In genomic region chr14:69429643-69430042, GRCh38 we compare ENCODE assay signal across 22 cellular contexts. TPM values are rescaled to one million over a fixed set of nuclear protein-coding genes. Genes with fewer than 3 reads are reported as not detected.
"Had no signal": no experiment of that assay in that cellular context is flagged by ENCODE, and none has a peak within 500 bp of the region (broad histone marks: within the 10 kb centered on the region; RNA-seq: fewer than 3 reads in every experiment).

No MANE protein-coding gene starts in this region.

- H3K9me3 Mint-ChIP-seq: natural killer cell treated with Interleukin-12 subunit alpha and Interleukin-12 subunit beta and Interleukin-15 and Interleukin-18, amount 100 ng/mL, for 72 hours; stimulated activated effector memory CD8-positive, alpha-beta T cell treated with anti-CD3 and anti-CD28 coated beads, Interleukin-12 subunit alpha, Interleukin-12 subunit beta, amount 100 ng/mL, for 72 hours had no signal

- H3K9me3 ChIP-seq: left ventricle myocardium inferior, mucosa of descending colon, ovary, right atrium auricular region, sigmoid colon, spleen, stomach, testis, thyroid gland, transverse colon, upper lobe of left lung, vagina had no signal

- H3K4me3 ChIP-seq: left ventricle myocardium inferior, lung, mucosa of descending colon, ovary, right atrium auricular region, sigmoid colon, spleen, stomach, testis, thyroid gland, transverse colon, upper lobe of left lung, vagina had no signal

- H3K4me3 Mint-ChIP-seq: naive thymus-derived CD4-positive, alpha-beta T cell; natural killer cell treated with Interleukin-12 subunit alpha and Interleukin-12 subunit beta and Interleukin-15 and Interleukin-18, amount 100 ng/mL, for 72 hours; stimulated activated effector memory CD8-positive, alpha-beta T cell treated with anti-CD3 and anti-CD28 coated beads, Interleukin-12 subunit alpha, Interleukin-12 subunit beta, amount 100 ng/mL, for 72 hours had no signal

- H3K4me1 ChIP-seq: right atrium auricular region, sigmoid colon, stomach, testis, thyroid gland, transverse colon, upper lobe of left lung, vagina had no signal

- ATAC-seq: mucosa of descending colon; naive thymus-derived CD4-positive, alpha-beta T cell; natural killer cell treated with Interleukin-12 subunit alpha and Interleukin-12 subunit beta and Interleukin-15 and Interleukin-18, amount 100 ng/mL, for 72 hours; stimulated activated effector memory CD8-positive, alpha-beta T cell treated with anti-CD3 and anti-CD28 coated beads, Interleukin-12 subunit alpha, Interleukin-12 subunit beta, amount 100 ng/mL, for 72 hours; stimulated activated naive CD8-positive, alpha-beta T cell treated with anti-CD3 and anti-CD28 coated beads, Interleukin-15, Interleukin-2, amounts not matched to agents 100 U/mL and 50 U/mL, for 24 hours had no signal

- H3K27ac Mint-ChIP-seq: naive thymus-derived CD4-positive, alpha-beta T cell; natural killer cell treated with Interleukin-12 subunit alpha and Interleukin-12 subunit beta and Interleukin-15 and Interleukin-18, amount 100 ng/mL, for 72 hours; progenitor cell of endocrine pancreas; stimulated activated effector memory CD8-positive, alpha-beta T cell treated with anti-CD3 and anti-CD28 coated beads, Interleukin-12 subunit alpha, Interleukin-12 subunit beta, amount 100 ng/mL, for 72 hours had no signal

- H3K27ac ChIP-seq: left ventricle myocardium inferior, ovary, right atrium auricular region, sigmoid colon, spleen, stomach, testis, thyroid gland, transverse colon, upper lobe of left lung, vagina had no signal

- H3K36me3 ChIP-seq: ovary had no signal

- H3K27me3 ChIP-seq: ovary, right atrium auricular region, sigmoid colon, spleen, stomach, testis, thyroid gland, transverse colon, upper lobe of left lung, vagina had no signal

- H3K27me3 Mint-ChIP-seq: naive thymus-derived CD4-positive, alpha-beta T cell; natural killer cell treated with Interleukin-12 subunit alpha and Interleukin-12 subunit beta and Interleukin-15 and Interleukin-18, amount 100 ng/mL, for 72 hours; progenitor cell of endocrine pancreas had no signal

- DNase-seq: islet precursor cell; left ventricle myocardium inferior; midbrain; mucosa of descending colon; naive thymus-derived CD4-positive, alpha-beta T cell; ovary; sigmoid colon; small intestine; spleen; stimulated activated CD4-positive, alpha-beta T cell treated with anti-CD3 and anti-CD28 coated beads, Interleukin-4, amount 100 ng/mL, for 24 hours; stimulated activated naive CD8-positive, alpha-beta T cell treated with anti-CD3 and anti-CD28 coated beads, Interleukin-15, Interleukin-2, amounts not matched to agents 100 U/mL and 50 U/mL, for 24 hours; stomach; testis; thyroid gland; transverse colon; upper lobe of left lung had no signal

RNA-seq across cellular contexts. Expression of gene PLEKHD1, which starts 54.9 kb away (rescaled TPM):
- total RNA-seq: right atrium auricular region, vagina had no signal
